10 cellular contexts compared by ENCODE assay signal in the genomic region with DNA sequence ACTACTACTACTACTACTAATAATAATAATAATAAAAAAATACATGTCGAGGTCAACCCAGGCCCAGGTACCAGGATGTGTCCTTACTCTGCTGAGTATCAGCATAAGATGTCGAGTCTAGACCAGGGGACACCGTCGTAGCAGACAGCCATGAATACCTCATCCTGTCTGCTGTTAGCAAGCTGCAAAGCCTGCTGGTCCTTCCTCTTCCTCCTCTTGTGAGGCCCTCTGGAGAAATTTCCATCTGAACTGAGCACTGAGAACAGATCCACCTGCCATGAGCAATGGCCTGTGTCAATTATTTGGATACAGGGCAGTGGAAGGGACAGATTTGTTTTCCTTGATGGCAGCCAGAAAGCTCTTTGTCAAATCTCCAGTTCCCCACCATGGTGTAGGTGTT.
DNase-seq lines count a peak whose midpoint lies in the region; ATAC-seq and TF ChIP-seq lines count a peak whose summit lies in the region.
"Had no signal": no experiment of that assay in that cellular context is flagged by ENCODE, and none has a peak within 500 bp of the region (broad histone marks: within the 10 kb centered on the region; RNA-seq: fewer than 3 reads in every experiment).

No MANE protein-coding gene starts in this region.

- ATAC-seq in activated naive CD8-positive, alpha-beta T cell treated with anti-CD3 and anti-CD28 coated beads, Interleukin-2, amount 10 ng/mL, durations not matched to agents 7 days and 5 days (ENCODE audit: low read depth), result peak; percentile 82
- ATAC-seq in HG02938 (IDR thresholded peaks at IDR 0.05; ENCODE audit: unreplicated experiment), result peak; percentile 9

- no peaks in the 10 kb centered on the region for H3K27me3 ChIP-seq in uterus

- H3K36me3 Mint-ChIP-seq in activated naive CD8-positive, alpha-beta T cell treated with anti-CD3 and anti-CD28 coated beads, Interleukin-2, amount 10 ng/mL, durations not matched to agents 7 days and 5 days, result peaks cover 24% of the 10 kb centered on the region
- peaks cover 2% of the 10 kb centered on the region for H3K36me3 Mint-ChIP-seq in activated naive CD8-positive, alpha-beta T cell treated with anti-CD3 and anti-CD28 coated beads for 36 hours
- no peaks in the 10 kb centered on the region for H3K36me3 Mint-ChIP-seq in mesothelial cell of epicardium

- TF ChIP-seq CTCF in mesothelial cell of epicardium (IDR thresholded peaks at IDR 0.05; ENCODE audit: unreplicated experiment), result no peak
- no peak for TF ChIP-seq CTCF in uterus (IDR thresholded peaks at IDR 0.05)

- DNase-seq in activated naive CD8-positive, alpha-beta T cell treated with anti-CD3 and anti-CD28 coated beads, Interleukin-2, amount 10 ng/mL, durations not matched to agents 7 days and 5 days, result no peak
- no peak for DNase-seq in activated naive CD8-positive, alpha-beta T cell treated with anti-CD3 and anti-CD28 coated beads for 36 hours
- DNase-seq in SKM-1 treated with dmso at 0.1 percent for 144 hours (lab: John Stamatoyannopoulos, UW; ENCODE audit: unreplicated experiment) (peak; percentile 38), mesothelial cell of epicardium (ENCODE audit: low spot score in 2 of 2, unreplicated experiment in 2 of 2) (no peak), uterus (no peak), NCI-H2107 (lab: John Stamatoyannopoulos, UW) (no peak), DMS153 (lab: John Stamatoyannopoulos, UW) (no peak)
- DNase-seq: endodermal cell, NCI-H345 had no signal

- peaks cover 0 to 5% of the 10 kb centered on the region in 2 donors for H3K4me1 ChIP-seq in uterus

- H3K27ac ChIP-seq in uterus, result no peak overlapping the region

- intact Hi-C loops in uterus (cut with DNase I; ENCODE audit: low total_unique reads), result no loop called here

- H3K9me3 Mint-ChIP-seq in activated naive CD8-positive, alpha-beta T cell treated with anti-CD3 and anti-CD28 coated beads, Interleukin-2, amount 10 ng/mL, durations not matched to agents 7 days and 5 days, result no peaks in the 10 kb centered on the region
- H3K9me3 Mint-ChIP-seq in activated naive CD8-positive, alpha-beta T cell treated with anti-CD3 and anti-CD28 coated beads for 36 hours, result no peaks in the 10 kb centered on the region
- no peaks in the 10 kb centered on the region for H3K9me3 Mint-ChIP-seq in mesothelial cell of epicardium
- H3K9me3 Mint-ChIP-seq: endodermal cell had no signal

- H3K36me3 ChIP-seq in uterus, result no peaks in the 10 kb centered on the region

- H3K4me3 ChIP-seq in uterus, result no peak overlapping the region

- POLR2A ChIA-PET in activated naive CD8-positive, alpha-beta T cell treated with anti-CD3 and anti-CD28 coated beads, Interleukin-2, amount 10 ng/mL, durations not matched to agents 7 days and 5 days (lab: Charles Lee), result interaction anchor here (0.7 to 1.2 kb wide), 5 partner anchors 9 to 228 kb away, joined by 3 to 4 read pairs (median 3); no protein-coding TSS in a partner anchor

- H3K4me3 Mint-ChIP-seq in activated naive CD8-positive, alpha-beta T cell treated with anti-CD3 and anti-CD28 coated beads, Interleukin-2, amount 10 ng/mL, durations not matched to agents 7 days and 5 days, result peak overlapping the region; percentile 63
- H3K4me3 Mint-ChIP-seq in activated naive CD8-positive, alpha-beta T cell treated with anti-CD3 and anti-CD28 coated beads for 36 hours, result no peak overlapping the region
- no peak overlapping the region for H3K4me3 Mint-ChIP-seq in mesothelial cell of epicardium
- H3K4me3 Mint-ChIP-seq: endodermal cell had no signal

- no peaks in the 10 kb centered on the region for H3K9me3 ChIP-seq in uterus

- peak overlapping the region; percentile 74 for H3K27ac Mint-ChIP-seq in activated naive CD8-positive, alpha-beta T cell treated with anti-CD3 and anti-CD28 coated beads, Interleukin-2, amount 10 ng/mL, durations not matched to agents 7 days and 5 days
- H3K27ac Mint-ChIP-seq in activated naive CD8-positive, alpha-beta T cell treated with anti-CD3 and anti-CD28 coated beads for 36 hours, result no peak overlapping the region
- H3K27ac Mint-ChIP-seq in mesothelial cell of epicardium, result no peak overlapping the region
- H3K27ac Mint-ChIP-seq: endodermal cell had no signal

- no peak for TF ChIP-seq POLR2A in uterus (IDR thresholded peaks at IDR 0.05)

- H3K4me1 Mint-ChIP-seq in activated naive CD8-positive, alpha-beta T cell treated with anti-CD3 and anti-CD28 coated beads, Interleukin-2, amount 10 ng/mL, durations not matched to agents 7 days and 5 days, result peaks cover 63% of the 10 kb centered on the region
- peaks cover 34% of the 10 kb centered on the region for H3K4me1 Mint-ChIP-seq in activated naive CD8-positive, alpha-beta T cell treated with anti-CD3 and anti-CD28 coated beads for 36 hours
- peaks cover 32% of the 10 kb centered on the region for H3K4me1 Mint-ChIP-seq in mesothelial cell of epicardium

- no peaks in the 10 kb centered on the region for H3K27me3 Mint-ChIP-seq in activated naive CD8-positive, alpha-beta T cell treated with anti-CD3 and anti-CD28 coated beads, Interleukin-2, amount 10 ng/mL, durations not matched to agents 7 days and 5 days
- no peaks in the 10 kb centered on the region for H3K27me3 Mint-ChIP-seq in activated naive CD8-positive, alpha-beta T cell treated with anti-CD3 and anti-CD28 coated beads for 36 hours
- no peaks in the 10 kb centered on the region for H3K27me3 Mint-ChIP-seq in mesothelial cell of epicardium (ENCODE audit: low read depth)
